ENCODE assay signal across 2 cellular contexts in the genomic region with DNA sequence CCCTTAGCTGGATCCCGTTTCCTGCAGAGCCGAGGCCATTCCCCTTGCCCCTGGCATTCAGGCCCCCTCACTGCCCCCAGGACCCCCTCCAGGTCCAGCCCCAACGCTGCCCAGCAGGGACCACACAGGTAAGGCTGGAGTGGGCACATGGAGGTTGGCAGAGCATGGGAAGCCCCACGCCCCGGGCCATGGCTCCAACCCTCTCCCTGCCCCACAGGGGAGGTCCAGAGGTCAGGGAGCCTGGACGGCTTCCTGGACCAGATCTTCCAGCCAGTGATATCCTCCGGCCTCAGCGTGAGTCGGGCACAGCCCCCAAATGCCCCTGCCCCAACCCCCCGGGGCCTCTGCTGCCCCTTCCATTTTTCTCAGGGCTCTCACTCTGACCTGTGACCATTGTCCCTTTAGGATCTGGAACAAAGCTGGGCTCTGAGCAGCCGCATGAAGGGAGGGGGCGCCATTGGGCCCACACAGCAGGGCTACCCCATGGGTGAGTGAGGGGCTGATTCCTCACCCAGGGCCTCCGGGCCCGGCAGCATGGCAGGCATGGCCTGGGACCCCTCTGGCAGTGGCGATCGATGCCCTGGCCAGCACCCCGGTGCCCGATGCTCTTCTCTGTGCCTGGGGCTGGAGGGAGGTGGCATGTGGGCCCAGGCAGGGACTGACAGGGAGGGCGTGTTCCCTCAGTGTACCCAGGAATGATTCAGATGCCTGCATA.
TF ChIP-seq lines count a peak whose summit lies in the region.

No MANE protein-coding gene starts in this region.

TF ChIP-seq in GM23338, 12 proteins besides CTCF, POLR2A, EP300 and RAD21:
- TF ChIP-seq EZH2phosphoT487 (IDR thresholded peaks at IDR 0.05; ENCODE audit: unreplicated experiment) = no peak
- no peak for TF ChIP-seq NANOG (IDR thresholded peaks at IDR 0.05; ENCODE audit: borderline replicate concordance)
- no peak for TF ChIP-seq ZNF114 (CRISPR knock-in tag; IDR thresholded peaks at IDR 0.05)
- TF ChIP-seq CREB1 (CRISPR knock-in tag; IDR thresholded peaks at IDR 0.05; ENCODE audit: low read depth) = no peak
- no peak for TF ChIP-seq JUNB (IDR thresholded peaks at IDR 0.05; ENCODE audit: unreplicated experiment)
- TF ChIP-seq, protein P1, sequence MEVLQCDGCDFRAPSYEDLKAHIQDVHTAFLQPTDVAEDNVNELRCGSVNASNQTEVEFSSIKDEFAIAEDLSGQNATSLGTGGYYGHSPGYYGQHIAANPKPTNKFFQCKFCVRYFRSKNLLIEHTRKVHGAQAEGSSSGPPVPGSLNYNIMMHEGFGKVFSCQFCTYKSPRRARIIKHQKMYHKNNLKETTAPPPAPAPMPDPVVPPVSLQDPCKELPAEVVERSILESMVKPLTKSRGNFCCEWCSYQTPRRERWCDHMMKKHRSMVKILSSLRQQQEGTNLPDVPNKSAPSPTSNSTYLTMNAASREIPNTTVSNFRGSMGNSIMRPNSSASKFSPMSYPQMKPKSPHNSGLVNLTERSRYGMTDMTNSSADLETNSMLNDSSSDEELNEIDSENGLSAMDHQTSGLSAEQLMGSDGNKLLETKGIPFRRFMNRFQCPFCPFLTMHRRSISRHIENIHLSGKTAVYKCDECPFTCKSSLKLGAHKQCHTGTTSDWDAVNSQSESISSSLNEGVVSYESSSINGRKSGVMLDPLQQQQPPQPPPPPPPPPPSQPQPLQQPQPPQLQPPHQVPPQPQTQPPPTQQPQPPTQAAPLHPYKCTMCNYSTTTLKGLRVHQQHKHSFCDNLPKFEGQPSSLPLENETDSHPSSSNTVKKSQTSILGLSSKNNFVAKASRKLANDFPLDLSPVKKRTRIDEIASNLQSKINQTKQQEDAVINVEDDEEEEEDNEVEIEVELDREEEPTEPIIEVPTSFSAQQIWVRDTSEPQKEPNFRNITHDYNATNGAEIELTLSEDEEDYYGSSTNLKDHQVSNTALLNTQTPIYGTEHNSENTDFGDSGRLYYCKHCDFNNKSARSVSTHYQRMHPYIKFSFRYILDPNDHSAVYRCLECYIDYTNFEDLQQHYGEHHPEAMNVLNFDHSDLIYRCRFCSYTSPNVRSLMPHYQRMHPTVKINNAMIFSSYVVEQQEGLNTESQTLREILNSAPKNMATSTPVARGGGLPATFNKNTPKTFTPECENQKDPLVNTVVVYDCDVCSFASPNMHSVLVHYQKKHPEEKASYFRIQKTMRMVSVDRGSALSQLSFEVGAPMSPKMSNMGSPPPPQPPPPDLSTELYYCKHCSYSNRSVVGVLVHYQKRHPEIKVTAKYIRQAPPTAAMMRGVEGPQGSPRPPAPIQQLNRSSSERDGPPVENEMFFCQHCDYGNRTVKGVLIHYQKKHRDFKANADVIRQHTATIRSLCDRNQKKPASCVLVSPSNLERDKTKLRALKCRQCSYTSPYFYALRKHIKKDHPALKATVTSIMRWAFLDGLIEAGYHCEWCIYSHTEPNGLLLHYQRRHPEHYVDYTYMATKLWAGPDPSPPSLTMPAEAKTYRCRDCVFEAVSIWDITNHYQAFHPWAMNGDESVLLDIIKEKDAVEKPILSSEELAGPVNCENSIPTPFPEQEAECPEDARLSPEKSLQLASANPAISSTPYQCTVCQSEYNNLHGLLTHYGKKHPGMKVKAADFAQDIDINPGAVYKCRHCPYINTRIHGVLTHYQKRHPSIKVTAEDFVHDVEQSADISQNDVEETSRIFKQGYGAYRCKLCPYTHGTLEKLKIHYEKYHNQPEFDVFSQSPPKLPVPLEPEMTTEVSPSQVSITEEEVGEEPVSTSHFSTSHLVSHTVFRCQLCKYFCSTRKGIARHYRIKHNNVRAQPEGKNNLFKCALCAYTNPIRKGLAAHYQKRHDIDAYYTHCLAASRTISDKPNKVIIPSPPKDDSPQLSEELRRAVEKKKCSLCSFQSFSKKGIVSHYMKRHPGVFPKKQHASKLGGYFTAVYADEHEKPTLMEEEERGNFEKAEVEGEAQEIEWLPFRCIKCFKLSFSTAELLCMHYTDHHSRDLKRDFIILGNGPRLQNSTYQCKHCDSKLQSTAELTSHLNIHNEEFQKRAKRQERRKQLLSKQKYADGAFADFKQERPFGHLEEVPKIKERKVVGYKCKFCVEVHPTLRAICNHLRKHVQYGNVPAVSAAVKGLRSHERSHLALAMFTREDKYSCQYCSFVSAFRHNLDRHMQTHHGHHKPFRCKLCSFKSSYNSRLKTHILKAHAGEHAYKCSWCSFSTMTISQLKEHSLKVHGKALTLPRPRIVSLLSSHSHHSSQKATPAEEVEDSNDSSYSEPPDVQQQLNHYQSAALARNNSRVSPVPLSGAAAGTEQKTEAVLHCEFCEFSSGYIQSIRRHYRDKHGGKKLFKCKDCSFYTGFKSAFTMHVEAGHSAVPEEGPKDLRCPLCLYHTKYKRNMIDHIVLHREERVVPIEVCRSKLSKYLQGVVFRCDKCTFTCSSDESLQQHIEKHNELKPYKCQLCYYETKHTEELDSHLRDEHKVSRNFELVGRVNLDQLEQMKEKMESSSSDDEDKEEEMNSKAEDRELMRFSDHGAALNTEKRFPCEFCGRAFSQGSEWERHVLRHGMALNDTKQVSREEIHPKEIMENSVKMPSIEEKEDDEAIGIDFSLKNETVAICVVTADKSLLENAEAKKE (CRISPR knock-in tag; IDR thresholded peaks at IDR 0.05) = no peak

TF ChIP-seq in HepG2, 621 proteins besides CTCF, POLR2A, EP300 and RAD21:
- TF ChIP-seq SALL1 (CRISPR knock-in tag; IDR thresholded peaks at IDR 0.05) (no peak), SATB2 (CRISPR knock-in tag; IDR thresholded peaks at IDR 0.05) (no peak), MTERF4 (CRISPR knock-in tag; IDR thresholded peaks at IDR 0.05) (no peak), HIC2 (CRISPR knock-in tag; IDR thresholded peaks at IDR 0.05; ENCODE audit: low read depth) (no peak), ZBTB7B (CRISPR knock-in tag; IDR thresholded peaks at IDR 0.05) (0 out of 2 replicates have a peak, but pooled peaks have one; percentile 26), ZNF777 (CRISPR knock-in tag; IDR thresholded peaks at IDR 0.05) (no peak), ZNF850 (CRISPR knock-in tag; conservative IDR thresholded peaks at IDR 0.05) (no peak), ZNF563 (CRISPR knock-in tag; IDR thresholded peaks at IDR 0.05) (peak; percentile 44; the same call in 1 of the 2 replicates), RORA (CRISPR knock-in tag; IDR thresholded peaks at IDR 0.05) (no peak), RBFOX2 (IDR thresholded peaks at IDR 0.05; ENCODE audit: low read depth, low read length) (0 out of 2 replicates have a peak, but pooled peaks have one; percentile 4), SOX6 (IDR thresholded peaks at IDR 0.05) (no peak), SOX6 (CRISPR knock-in tag; IDR thresholded peaks at IDR 0.05) (no peak), MXD1 (CRISPR knock-in tag; IDR thresholded peaks at IDR 0.05) (0 out of 2 replicates have a peak, but pooled peaks have one; percentile 64), PCBP1 (IDR thresholded peaks at IDR 0.05; ENCODE audit: borderline replicate concordance, low read depth, low read length) (peak; percentile 3; the same call in 1 of the 2 replicates)
